Comparison of ENCODE assay signal across 30 cellular contexts in genomic region chr1:161890574-161890973, GRCh38.
"Had no signal": no experiment of that assay in that cellular context is flagged by ENCODE, and none has a peak within 500 bp of the region (broad histone marks: within the 10 kb centered on the region; RNA-seq: fewer than 3 reads in every experiment).

No MANE protein-coding gene starts in this region.

- H3K9me3 Mint-ChIP-seq: activated naive CD4-positive, alpha-beta T cell treated with anti-CD3 and anti-CD28 coated beads, Interleukin-2, amount 10 ng/mL, durations not matched to agents 7 days and 5 days; activated T-cell treated with anti-CD3 and anti-CD28 coated beads, Interleukin-2, amount 50 U/mL, for 24 hours; activated T-helper 1 cell treated with anti-CD3 and anti-CD28 coated beads, Interleukin-12 subunit alpha, Interleukin-12 subunit beta, Interleukin-2, Interleukin-4 antibody, amounts not matched to agents 30 ng/mL and 10 ng/mL and 1 ng/mL, durations not matched to agents 14 hours and 24 hours and 36 hours; T-helper 1 cell treated with Interleukin-12 subunit alpha and Interleukin-12 subunit beta and Interleukin-4 antibody, amounts not matched to agents 30 μg/mL and 1 μg/mL, for 36 hours; T-helper 2 cell treated with Interferon-gamma antibody and Interleukin-4, amounts not matched to agents 5 μg/mL and 100 μg/mL, for 36 hours had no signal

- H3K4me1 Mint-ChIP-seq: activated CD4-positive, alpha-beta T cell treated with anti-CD3 and anti-CD28 coated beads for 36 hours; activated naive CD4-positive, alpha-beta T cell treated with anti-CD3 and anti-CD28 coated beads, Interleukin-2, amount 10 ng/mL, durations not matched to agents 7 days and 5 days; activated naive CD8-positive, alpha-beta T cell treated with anti-CD3 and anti-CD28 coated beads, Interleukin-2, amount 50 U/mL, for 24 hours had no signal

- H3K27me3 Mint-ChIP-seq: activated CD4-positive, alpha-beta T cell treated with anti-CD3 and anti-CD28 coated beads for 36 hours; activated CD4-positive, alpha-beta T cell treated with anti-CD3 and anti-CD28 coated beads, Interleukin-2, amount 10 ng/mL, durations not matched to agents 7 days and 5 days; activated naive CD4-positive, alpha-beta T cell treated with anti-CD3 and anti-CD28 coated beads, Interleukin-2, amount 10 ng/mL, durations not matched to agents 7 days and 5 days; activated naive CD8-positive, alpha-beta T cell; activated naive CD8-positive, alpha-beta T cell treated with anti-CD3 and anti-CD28 coated beads, Interleukin-2, amount 50 U/mL, for 24 hours; activated T-cell treated with anti-CD3 and anti-CD28 coated beads, Interleukin-2, amount 50 U/mL, for 24 hours; brain had no signal

- H3K9me3 ChIP-seq: MG63, Peyer's patch, SJCRH30 had no signal

- H3K27ac Mint-ChIP-seq: activated CD4-positive, alpha-beta T cell treated with anti-CD3 and anti-CD28 coated beads for 36 hours; activated CD4-positive, alpha-beta T cell treated with anti-CD3 and anti-CD28 coated beads, Interleukin-2, amount 10 ng/mL, durations not matched to agents 7 days and 5 days; activated CD8-positive, alpha-beta T cell treated with anti-CD3 and anti-CD28 coated beads, Interleukin-2, amount 10 ng/mL, durations not matched to agents 7 days and 5 days; activated naive CD4-positive, alpha-beta T cell treated with anti-CD3 and anti-CD28 coated beads, Interleukin-2, amount 10 ng/mL, durations not matched to agents 7 days and 5 days; activated naive CD8-positive, alpha-beta T cell; activated naive CD8-positive, alpha-beta T cell treated with anti-CD3 and anti-CD28 coated beads, Interleukin-2, amount 50 U/mL, for 24 hours; activated T-cell treated with anti-CD3 and anti-CD28 coated beads, Interleukin-2, amount 50 U/mL, for 24 hours; activated T-helper 1 cell treated with anti-CD3 and anti-CD28 coated beads, Interleukin-12 subunit alpha, Interleukin-12 subunit beta, Interleukin-2, Interleukin-4 antibody, amounts not matched to agents 30 ng/mL and 10 ng/mL and 1 ng/mL, durations not matched to agents 14 hours and 24 hours and 36 hours; brain; T-helper 1 cell treated with Interleukin-12 subunit alpha and Interleukin-12 subunit beta and Interleukin-4 antibody, amounts not matched to agents 30 μg/mL and 1 μg/mL, for 36 hours; T-helper 2 cell treated with Interferon-gamma antibody and Interleukin-4, amounts not matched to agents 5 μg/mL and 100 μg/mL, for 36 hours had no signal

- H3K27me3 ChIP-seq: MG63, Peyer's patch, SJCRH30 had no signal

- H3K4me3 ChIP-seq: MG63, Peyer's patch, SJCRH30, SK-N-MC had no signal

- H3K27ac ChIP-seq: Peyer's patch, RWPE1, SJCRH30, SK-N-MC had no signal

- DNase-seq: activated CD4-positive, alpha-beta T cell treated with anti-CD3 and anti-CD28 coated beads for 36 hours; activated CD4-positive, alpha-beta T cell treated with anti-CD3 and anti-CD28 coated beads, Interleukin-2, amount 10 ng/mL, durations not matched to agents 7 days and 5 days; activated CD4-positive, alpha-beta T cell treated with anti-CD3 and anti-CD28 coated beads, Interleukin-2, amount 50 U/mL, for 48 hours; activated CD8-positive, alpha-beta T cell treated with anti-CD3 and anti-CD28 coated beads, Interleukin-2, amount 10 ng/mL, durations not matched to agents 7 days and 5 days; activated gamma-delta T cell treated with Interleukin-2 at 50 U/mL for 16 hours; activated naive CD4-positive, alpha-beta T cell treated with anti-CD3 and anti-CD28 coated beads, Interleukin-2, amount 10 ng/mL, durations not matched to agents 7 days and 5 days; activated naive CD8-positive, alpha-beta T cell treated with anti-CD3 and anti-CD28 coated beads, Interleukin-2, amount 50 U/mL, for 24 hours; activated T-cell treated with anti-CD3 and anti-CD28 coated beads, Interleukin-2, amount 50 U/mL, for 24 hours; anterior cingulate cortex; central memory CD4-positive, alpha-beta T cell; Kasumi-1; MG63; NCI-H1092; NCI-H1436 treated with DMSO at 0.1 percent for 48 hours; NCI-H1694 treated with DMSO at 0.1 percent for 48 hours; NCI-H2029; NCI-H345; NCI-H524 treated with DMSO at 0.1 percent for 48 hours; PC-3; Peyer's patch; Right ventricle myocardium superior; SJCRH30 had no signal

- H3K4me3 Mint-ChIP-seq: activated CD4-positive, alpha-beta T cell treated with anti-CD3 and anti-CD28 coated beads for 36 hours; activated CD4-positive, alpha-beta T cell treated with anti-CD3 and anti-CD28 coated beads, Interleukin-2, amount 10 ng/mL, durations not matched to agents 7 days and 5 days; activated CD8-positive, alpha-beta T cell treated with anti-CD3 and anti-CD28 coated beads, Interleukin-2, amount 10 ng/mL, durations not matched to agents 7 days and 5 days; activated naive CD4-positive, alpha-beta T cell treated with anti-CD3 and anti-CD28 coated beads, Interleukin-2, amount 10 ng/mL, durations not matched to agents 7 days and 5 days; activated naive CD8-positive, alpha-beta T cell; activated naive CD8-positive, alpha-beta T cell treated with anti-CD3 and anti-CD28 coated beads, Interleukin-2, amount 50 U/mL, for 24 hours; activated T-cell treated with anti-CD3 and anti-CD28 coated beads, Interleukin-2, amount 50 U/mL, for 24 hours; activated T-helper 1 cell treated with anti-CD3 and anti-CD28 coated beads, Interleukin-12 subunit alpha, Interleukin-12 subunit beta, Interleukin-2, Interleukin-4 antibody, amounts not matched to agents 30 ng/mL and 10 ng/mL and 1 ng/mL, durations not matched to agents 14 hours and 24 hours and 36 hours; brain; T-helper 1 cell treated with Interleukin-12 subunit alpha and Interleukin-12 subunit beta and Interleukin-4 antibody, amounts not matched to agents 30 μg/mL and 1 μg/mL, for 36 hours; T-helper 2 cell treated with Interferon-gamma antibody and Interleukin-4, amounts not matched to agents 5 μg/mL and 100 μg/mL, for 36 hours had no signal

- ATAC-seq: activated CD4-positive, alpha-beta T cell treated with anti-CD3 and anti-CD28 coated beads for 36 hours; activated CD4-positive, CD25-positive, alpha-beta regulatory T cell treated with anti-CD3 and anti-CD28 coated beads, Interleukin-2, amount 50 U/mL, for 24 hours; activated CD8-positive, alpha-beta T cell treated with anti-CD3 and anti-CD28 coated beads, Interleukin-2, amount 10 ng/mL, durations not matched to agents 7 days and 5 days; activated naive CD8-positive, alpha-beta T cell treated with anti-CD3 and anti-CD28 coated beads, Interleukin-2, amount 50 U/mL, for 24 hours; PC-3 had no signal

- H3K4me1 ChIP-seq: Peyer's patch had no signal
